In the genomic region with DNA sequence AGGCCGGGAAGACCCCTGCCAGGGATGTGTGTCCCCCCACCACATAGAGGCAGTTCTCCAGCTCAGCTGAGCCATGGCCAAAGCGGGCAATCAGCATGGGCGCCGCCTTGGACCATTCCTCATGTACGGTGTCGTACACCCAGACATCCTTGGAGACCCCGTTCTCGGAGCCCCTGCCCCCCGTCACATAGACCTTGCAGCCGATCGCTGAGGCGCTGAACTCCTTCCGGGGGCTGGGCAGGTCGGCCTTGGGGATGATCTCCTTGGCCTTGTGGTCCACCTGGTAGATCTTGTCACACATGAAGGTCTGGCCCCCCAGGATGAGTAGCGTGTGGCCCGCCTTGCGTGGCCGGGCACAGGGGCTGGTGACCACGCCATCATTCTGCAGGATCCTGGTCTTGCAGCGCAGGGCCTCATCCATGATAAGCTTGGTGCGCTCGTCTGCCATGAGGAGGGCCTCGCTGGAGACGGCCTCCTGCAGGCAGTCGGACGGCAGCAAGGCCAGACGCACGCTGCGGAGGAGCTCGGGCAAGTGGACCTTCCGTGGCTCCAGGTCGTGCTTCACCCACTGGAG, we compare ENCODE assay signal across 26 cellular contexts.
"Had no signal": no experiment of that assay in that cellular context is flagged by ENCODE, and none has a peak within 500 bp of the region (broad histone marks: within the 10 kb centered on the region; RNA-seq: fewer than 3 reads in every experiment).

No MANE protein-coding gene starts in this region.

- H2AFZ ChIP-seq: neural progenitor cell had no signal

- DNase-seq: hippocampal formation; kidney glomerular epithelial cell; left colon; mesendoderm; naive B cell; natural killer cell; nephron progenitor cell; pancreas; posterior cingulate gyrus; psoas muscle; right lobe of liver; stimulated activated CD4-positive, alpha-beta T cell treated with anti-CD3 and anti-CD28 coated beads, Interleukin-1b, Interleukin-23, amount 100 ng/mL, for 48 hours; stimulated activated CD4-positive, alpha-beta T cell treated with anti-CD3 and anti-CD28 coated beads, Interleukin-2, amount 100 ng/mL, for 48 hours; stimulated activated CD4-positive, alpha-beta T cell treated with anti-CD3 and anti-CD28 coated beads, Interleukin-4, amount 100 ng/mL, for 4 hours; stimulated activated CD8-positive, alpha-beta memory T cell treated with anti-CD3 and anti-CD28 coated beads, Interleukin-4, amount 100 ng/mL, for 48 hours; stimulated activated naive CD4-positive, alpha-beta T cell treated with Interleukin-2 at 50 U/mL for 16 hours; stimulated activated naive CD8-positive, alpha-beta T cell treated with anti-CD3 and anti-CD28 coated beads, Interleukin-15, amount 100 ng/mL, for 72 hours; substantia nigra had no signal

- H3K9me3 ChIP-seq: left lung, pancreas, psoas muscle, right lobe of liver, tibial nerve, vagina had no signal

- H3K27me3 ChIP-seq: left lung, neural progenitor cell, pancreas, right lobe of liver, tibial nerve, vagina had no signal

- H3K4me3 ChIP-seq: left lung, lung, neural progenitor cell, pancreas, psoas muscle, right lobe of liver, smooth muscle cell, tibial nerve, vagina had no signal

- ATAC-seq: left colon; left lung; natural killer cell; pancreas; psoas muscle; right lobe of liver; stimulated activated memory B cell treated with anti-CD40 and anti-IgM and Interleukin-4, amounts not matched to agents 10 μg/mL and 1 μg/mL and 100 μg/mL, for 72 hours had no signal

- H3K9ac ChIP-seq: neural progenitor cell had no signal

- H3K36me3 ChIP-seq: neural progenitor cell, pancreas, right lobe of liver, vagina had no signal

- FAIRE-seq: keratinocyte, pancreas had no signal

- H3K4me2 ChIP-seq: neural progenitor cell, smooth muscle cell had no signal

- H3K27ac ChIP-seq: left lung, neural progenitor cell, pancreas, psoas muscle, tibial nerve, vagina had no signal
